1 cellular context compared by ENCODE assay signal in the genomic region with DNA sequence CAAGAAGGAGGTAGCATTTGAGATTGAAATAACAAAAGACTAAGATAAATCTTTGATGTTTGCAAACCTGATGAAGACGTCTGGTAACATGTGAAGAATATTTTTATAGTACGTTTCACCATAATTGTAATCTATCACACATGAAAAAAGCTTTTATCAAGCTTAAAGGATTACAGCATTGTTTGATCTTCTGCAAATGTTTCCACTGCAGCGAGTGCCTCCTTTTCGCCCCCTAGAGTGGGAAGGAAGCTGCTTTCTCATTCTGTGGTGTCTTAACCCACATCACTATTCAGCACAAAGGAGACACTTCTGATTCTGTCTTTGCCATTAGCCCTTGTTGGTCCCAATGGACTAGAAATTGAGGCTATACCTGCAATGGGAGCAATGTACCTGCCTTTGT.
TF ChIP-seq lines count a peak whose summit lies in the region.

No MANE protein-coding gene starts in this region.

TF ChIP-seq in H1, 55 proteins besides CTCF, POLR2A, EP300 and RAD21:
- TF ChIP-seq, protein P1, sequence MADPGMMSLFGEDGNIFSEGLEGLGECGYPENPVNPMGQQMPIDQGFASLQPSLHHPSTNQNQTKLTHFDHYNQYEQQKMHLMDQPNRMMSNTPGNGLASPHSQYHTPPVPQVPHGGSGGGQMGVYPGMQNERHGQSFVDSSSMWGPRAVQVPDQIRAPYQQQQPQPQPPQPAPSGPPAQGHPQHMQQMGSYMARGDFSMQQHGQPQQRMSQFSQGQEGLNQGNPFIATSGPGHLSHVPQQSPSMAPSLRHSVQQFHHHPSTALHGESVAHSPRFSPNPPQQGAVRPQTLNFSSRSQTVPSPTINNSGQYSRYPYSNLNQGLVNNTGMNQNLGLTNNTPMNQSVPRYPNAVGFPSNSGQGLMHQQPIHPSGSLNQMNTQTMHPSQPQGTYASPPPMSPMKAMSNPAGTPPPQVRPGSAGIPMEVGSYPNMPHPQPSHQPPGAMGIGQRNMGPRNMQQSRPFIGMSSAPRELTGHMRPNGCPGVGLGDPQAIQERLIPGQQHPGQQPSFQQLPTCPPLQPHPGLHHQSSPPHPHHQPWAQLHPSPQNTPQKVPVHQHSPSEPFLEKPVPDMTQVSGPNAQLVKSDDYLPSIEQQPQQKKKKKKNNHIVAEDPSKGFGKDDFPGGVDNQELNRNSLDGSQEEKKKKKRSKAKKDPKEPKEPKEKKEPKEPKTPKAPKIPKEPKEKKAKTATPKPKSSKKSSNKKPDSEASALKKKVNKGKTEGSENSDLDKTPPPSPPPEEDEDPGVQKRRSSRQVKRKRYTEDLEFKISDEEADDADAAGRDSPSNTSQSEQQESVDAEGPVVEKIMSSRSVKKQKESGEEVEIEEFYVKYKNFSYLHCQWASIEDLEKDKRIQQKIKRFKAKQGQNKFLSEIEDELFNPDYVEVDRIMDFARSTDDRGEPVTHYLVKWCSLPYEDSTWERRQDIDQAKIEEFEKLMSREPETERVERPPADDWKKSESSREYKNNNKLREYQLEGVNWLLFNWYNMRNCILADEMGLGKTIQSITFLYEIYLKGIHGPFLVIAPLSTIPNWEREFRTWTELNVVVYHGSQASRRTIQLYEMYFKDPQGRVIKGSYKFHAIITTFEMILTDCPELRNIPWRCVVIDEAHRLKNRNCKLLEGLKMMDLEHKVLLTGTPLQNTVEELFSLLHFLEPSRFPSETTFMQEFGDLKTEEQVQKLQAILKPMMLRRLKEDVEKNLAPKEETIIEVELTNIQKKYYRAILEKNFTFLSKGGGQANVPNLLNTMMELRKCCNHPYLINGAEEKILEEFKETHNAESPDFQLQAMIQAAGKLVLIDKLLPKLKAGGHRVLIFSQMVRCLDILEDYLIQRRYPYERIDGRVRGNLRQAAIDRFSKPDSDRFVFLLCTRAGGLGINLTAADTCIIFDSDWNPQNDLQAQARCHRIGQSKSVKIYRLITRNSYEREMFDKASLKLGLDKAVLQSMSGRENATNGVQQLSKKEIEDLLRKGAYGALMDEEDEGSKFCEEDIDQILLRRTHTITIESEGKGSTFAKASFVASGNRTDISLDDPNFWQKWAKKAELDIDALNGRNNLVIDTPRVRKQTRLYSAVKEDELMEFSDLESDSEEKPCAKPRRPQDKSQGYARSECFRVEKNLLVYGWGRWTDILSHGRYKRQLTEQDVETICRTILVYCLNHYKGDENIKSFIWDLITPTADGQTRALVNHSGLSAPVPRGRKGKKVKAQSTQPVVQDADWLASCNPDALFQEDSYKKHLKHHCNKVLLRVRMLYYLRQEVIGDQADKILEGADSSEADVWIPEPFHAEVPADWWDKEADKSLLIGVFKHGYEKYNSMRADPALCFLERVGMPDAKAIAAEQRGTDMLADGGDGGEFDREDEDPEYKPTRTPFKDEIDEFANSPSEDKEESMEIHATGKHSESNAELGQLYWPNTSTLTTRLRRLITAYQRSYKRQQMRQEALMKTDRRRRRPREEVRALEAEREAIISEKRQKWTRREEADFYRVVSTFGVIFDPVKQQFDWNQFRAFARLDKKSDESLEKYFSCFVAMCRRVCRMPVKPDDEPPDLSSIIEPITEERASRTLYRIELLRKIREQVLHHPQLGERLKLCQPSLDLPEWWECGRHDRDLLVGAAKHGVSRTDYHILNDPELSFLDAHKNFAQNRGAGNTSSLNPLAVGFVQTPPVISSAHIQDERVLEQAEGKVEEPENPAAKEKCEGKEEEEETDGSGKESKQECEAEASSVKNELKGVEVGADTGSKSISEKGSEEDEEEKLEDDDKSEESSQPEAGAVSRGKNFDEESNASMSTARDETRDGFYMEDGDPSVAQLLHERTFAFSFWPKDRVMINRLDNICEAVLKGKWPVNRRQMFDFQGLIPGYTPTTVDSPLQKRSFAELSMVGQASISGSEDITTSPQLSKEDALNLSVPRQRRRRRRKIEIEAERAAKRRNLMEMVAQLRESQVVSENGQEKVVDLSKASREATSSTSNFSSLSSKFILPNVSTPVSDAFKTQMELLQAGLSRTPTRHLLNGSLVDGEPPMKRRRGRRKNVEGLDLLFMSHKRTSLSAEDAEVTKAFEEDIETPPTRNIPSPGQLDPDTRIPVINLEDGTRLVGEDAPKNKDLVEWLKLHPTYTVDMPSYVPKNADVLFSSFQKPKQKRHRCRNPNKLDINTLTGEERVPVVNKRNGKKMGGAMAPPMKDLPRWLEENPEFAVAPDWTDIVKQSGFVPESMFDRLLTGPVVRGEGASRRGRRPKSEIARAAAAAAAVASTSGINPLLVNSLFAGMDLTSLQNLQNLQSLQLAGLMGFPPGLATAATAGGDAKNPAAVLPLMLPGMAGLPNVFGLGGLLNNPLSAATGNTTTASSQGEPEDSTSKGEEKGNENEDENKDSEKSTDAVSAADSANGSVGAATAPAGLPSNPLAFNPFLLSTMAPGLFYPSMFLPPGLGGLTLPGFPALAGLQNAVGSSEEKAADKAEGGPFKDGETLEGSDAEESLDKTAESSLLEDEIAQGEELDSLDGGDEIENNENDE (IDR thresholded peaks at IDR 0.05; ENCODE audit: insufficient replicate concordance, low read length): peak; percentile 86
- no peak for TF ChIP-seq POLR2AphosphoS5 (IDR thresholded peaks at IDR 0.05; ENCODE audit: low read depth, low read length)
TF ChIP-seq in H1: peak in this region for 1.
